In genomic region chr10:59625842-59626522, GRCh38 we compare ENCODE assay signal across 8 cellular contexts.
A peak's percentile ranks its signal among the peaks of the same experiment; 100 is the strongest.
DNase-seq lines count a peak whose midpoint lies in the region; ATAC-seq and TF ChIP-seq lines count a peak whose summit lies in the region.

No MANE protein-coding gene starts in this region.

- no peaks in the 10 kb centered on the region for H3K36me3 Mint-ChIP-seq in T-helper 2 cell treated with Interferon-gamma antibody and Interleukin-4, amounts not matched to agents 5 μg/mL and 100 μg/mL, for 36 hours (ENCODE audit: low read depth)
- no peaks in the 10 kb centered on the region for H3K36me3 Mint-ChIP-seq in chondrocyte (ENCODE audit: low read depth)

- H3K27ac Mint-ChIP-seq in T-helper 2 cell treated with Interferon-gamma antibody and Interleukin-4, amounts not matched to agents 5 μg/mL and 100 μg/mL, for 36 hours, result no peak overlapping the region
- no peak overlapping the region for H3K27ac Mint-ChIP-seq in chondrocyte (ENCODE audit: unreplicated experiment)

- TF ChIP-seq CTCF in AG10803 (conservative IDR thresholded peaks at IDR 0.05; ENCODE audit: low read length), result peak; percentile 91
- TF ChIP-seq CTCF in chondrocyte (IDR thresholded peaks at IDR 0.05), result peak; percentile 96

- no peaks in the 10 kb centered on the region for H3K9me3 Mint-ChIP-seq in T-helper 2 cell treated with Interferon-gamma antibody and Interleukin-4, amounts not matched to agents 5 μg/mL and 100 μg/mL, for 36 hours
- H3K9me3 Mint-ChIP-seq in chondrocyte (ENCODE audit: low read depth), result no peaks in the 10 kb centered on the region

- ATAC-seq in GM18499 (IDR thresholded peaks at IDR 0.05; ENCODE audit: insufficient read depth, unreplicated experiment) (peak; percentile 89), HG02852 (IDR thresholded peaks at IDR 0.05; ENCODE audit: unreplicated experiment) (peak; percentile 96)

- peaks cover 3% of the 10 kb centered on the region for H3K27me3 Mint-ChIP-seq in T-helper 2 cell treated with Interferon-gamma antibody and Interleukin-4, amounts not matched to agents 5 μg/mL and 100 μg/mL, for 36 hours (ENCODE audit: low read depth)
- H3K27me3 Mint-ChIP-seq in chondrocyte (ENCODE audit: low read depth), result peaks cover 16% of the 10 kb centered on the region

- DNase-seq in AG10803 (ENCODE audit: low read depth) (peak; percentile 80), NCI-H128 (lab: John Stamatoyannopoulos, UW; ENCODE audit: unreplicated experiment) (peak; percentile 30), chondrocyte (ENCODE audit: low spot score) (no peak), kidney tubule cell (ENCODE audit: low spot score) (peak; percentile 75)
- DNase-seq in T-helper 2 cell treated with Interferon-gamma antibody and Interleukin-4, amounts not matched to agents 5 μg/mL and 100 μg/mL, for 36 hours (ENCODE audit: low spot score), result peak; percentile 37
- peak; percentile 5 to 24 for DNase-seq in stimulated activated CD4-positive, alpha-beta T cell treated with anti-CD3 and anti-CD28 coated beads, Interleukin-4, amount 100 ng/mL, for 4 hours

- no peak overlapping the region for H3K4me3 Mint-ChIP-seq in T-helper 2 cell treated with Interferon-gamma antibody and Interleukin-4, amounts not matched to agents 5 μg/mL and 100 μg/mL, for 36 hours
- H3K4me3 Mint-ChIP-seq in chondrocyte (ENCODE audit: unreplicated experiment), result no peak overlapping the region

- peaks cover 2% of the 10 kb centered on the region for H3K4me1 Mint-ChIP-seq in T-helper 2 cell treated with Interferon-gamma antibody and Interleukin-4, amounts not matched to agents 5 μg/mL and 100 μg/mL, for 36 hours (ENCODE audit: low read depth)
- no peaks in the 10 kb centered on the region for H3K4me1 Mint-ChIP-seq in chondrocyte (ENCODE audit: low read depth)

- H3K4me3 ChIP-seq in AG10803 (ENCODE audit: low read length), result no peak overlapping the region
